Comparison of ENCODE assay signal across 9 cellular contexts in the genomic region with DNA sequence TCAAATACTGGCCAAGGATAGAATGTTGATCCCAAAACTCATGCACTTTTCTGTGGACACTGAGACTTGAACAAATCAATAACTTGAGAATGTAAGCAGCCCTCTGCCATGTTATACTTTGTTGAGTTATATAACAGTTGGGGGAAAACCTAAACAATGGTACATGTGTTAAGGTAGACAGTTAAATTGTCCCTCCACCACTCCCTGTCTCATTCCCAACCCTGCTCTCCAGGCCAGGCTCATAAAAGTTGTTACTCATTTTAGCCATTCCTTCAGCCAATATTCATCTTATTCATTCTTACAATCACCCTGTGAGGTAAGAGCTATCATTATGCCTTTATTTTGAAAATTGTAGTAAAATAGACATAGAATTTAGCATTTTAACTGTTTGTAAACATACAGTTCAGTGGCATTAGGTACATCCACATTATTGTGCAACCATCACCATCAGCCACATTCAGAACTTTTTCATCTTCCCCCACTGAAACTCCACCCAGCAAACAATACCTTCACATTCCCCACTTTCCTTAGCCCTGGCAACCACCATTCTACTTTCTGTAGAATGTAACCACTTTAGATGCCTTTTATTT. TPM values are rescaled to one million over a fixed set of nuclear protein-coding genes. Genes with fewer than 3 reads are reported as not detected.
DNase-seq lines count a peak whose midpoint lies in the region; TF ChIP-seq lines count a peak whose summit lies in the region.
"Had no signal": no experiment of that assay in that cellular context is flagged by ENCODE, and none has a peak within 500 bp of the region (broad histone marks: within the 10 kb centered on the region; RNA-seq: fewer than 3 reads in every experiment).

No MANE protein-coding gene starts in this region.

- no peak overlapping the region for H3K9ac ChIP-seq in neuronal stem cell (ENCODE audit: low read depth, low read length, poor library complexity)

- no peak overlapping the region for H3K23ac ChIP-seq in neuronal stem cell (ENCODE audit: low read depth, low read length, poor library complexity)

- no peak overlapping the region for H3K14ac ChIP-seq in neuronal stem cell (ENCODE audit: low read length)

- H2BK120ac ChIP-seq in neuronal stem cell (ENCODE audit: low read depth, low read length) = no peak overlapping the region

- TF ChIP-seq CTCF in AG04450 (IDR thresholded peaks at IDR 0.05; ENCODE audit: low read depth, low read length) (no peak), chondrocyte (IDR thresholded peaks at IDR 0.05) (no peak), neural crest cell (conservative IDR thresholded peaks at IDR 0.05) (no peak)

- H3K36me3 ChIP-seq in neuronal stem cell (replicated peaks in 1 of 2; ENCODE audit: control insufficient read depth in 2 of 2, insufficient read depth in 2 of 2, low read length in 2 of 2) = no peaks in the 10 kb centered on the region

- H3K9me3 ChIP-seq in AG04450 (ENCODE audit: control insufficient read depth, insufficient read depth, low read length) (no peaks in the 10 kb centered on the region), neuronal stem cell (replicated peaks in 1 of 2; ENCODE audit: control insufficient read depth in 2 of 2, insufficient read depth in 1 of 2, low read depth in 1 of 2, low read length in 2 of 2) (peaks cover 3 to 4% of the 10 kb centered on the region in 2 donors)

- no peak overlapping the region for H2BK5ac ChIP-seq in neuronal stem cell (ENCODE audit: low read length)

- H3K27ac Mint-ChIP-seq in chondrocyte (ENCODE audit: unreplicated experiment) (peak overlapping the region; percentile 99), neural crest cell (ENCODE audit: unreplicated experiment) (peak overlapping the region; percentile 46)

- H3K4ac ChIP-seq in neuronal stem cell (ENCODE audit: low read length) = no peak overlapping the region

- H3K36me3 Mint-ChIP-seq in chondrocyte (ENCODE audit: low read depth) (peaks cover 1% of the 10 kb centered on the region), neural crest cell (ENCODE audit: low read depth) (no peaks in the 10 kb centered on the region)

- H3K18ac ChIP-seq in neuronal stem cell (ENCODE audit: low read length) = no peak overlapping the region

- no peaks in the 10 kb centered on the region for H3K27me3 Mint-ChIP-seq in chondrocyte (ENCODE audit: low read depth)
- no peaks in the 10 kb centered on the region for H3K27me3 Mint-ChIP-seq in neural crest cell (ENCODE audit: low read depth)

- no peak overlapping the region for H3K4me3 ChIP-seq in AG04450 (ENCODE audit: low read depth, low read length)
- H3K4me3 ChIP-seq in neuronal stem cell (ENCODE audit: low read length in 2 of 2) = no peak overlapping the region

- CTCF ChIA-PET in AG04450 (lab: Charles Lee) = interaction anchor here (1.1 to 1.3 kb wide), 4 partner anchors 30 to 305 kb away, joined by 3 to 6 read pairs (median 3); a partner anchor contains a TSS

- H2AFZ ChIP-seq in neuronal stem cell (ENCODE audit: low read length) = no peak overlapping the region

- H3K4me1 Mint-ChIP-seq in chondrocyte (ENCODE audit: low read depth) = peaks cover 57% of the 10 kb centered on the region
- peaks cover 15% of the 10 kb centered on the region for H3K4me1 Mint-ChIP-seq in neural crest cell

- H3K4me3 Mint-ChIP-seq in chondrocyte (ENCODE audit: unreplicated experiment) (peak overlapping the region; percentile 42), neural crest cell (no peak overlapping the region)

- DNase-seq in AG04450 (ENCODE audit: low read depth, low spot score) (no peak), M059J (ENCODE audit: low read depth) (peak; percentile 95), chondrocyte (ENCODE audit: low spot score) (no peak), neural crest cell (ENCODE audit: low read depth, low spot score) (no peak), NCI-H82 treated with DMSO at 0.1 percent for 48 hours (lab: John Stamatoyannopoulos, UW; ENCODE audit: unreplicated experiment) (no peak), CD1c-positive myeloid dendritic cell (ENCODE audit: extremely low spot score) (no peak), NOMO-1 treated with dmso at 0.1 percent for 144 hours (lab: John Stamatoyannopoulos, UW; ENCODE audit: unreplicated experiment) (no peak), neuronal stem cell (ENCODE audit: low spot score) (no peak)
- DNase-seq: effector CD4-positive, alpha-beta T cell had no signal

- H3K27ac ChIP-seq in AG04450 (ENCODE audit: low read depth, low read length) (peak overlapping the region; percentile 100), neuronal stem cell (replicated peaks; ENCODE audit: low read length) (no peak overlapping the region)

- no peak overlapping the region for H4K91ac ChIP-seq in neuronal stem cell (ENCODE audit: low read depth, low read length, poor library complexity)

- no peak overlapping the region for H2AK5ac ChIP-seq in neuronal stem cell (ENCODE audit: low read depth, low read length)

- POLR2A ChIA-PET in AG04450 (lab: Yijun Ruan, JAX) = interaction anchor here (1.3 to 2.7 kb wide), 10 partner anchors 8 to 56 kb away, joined by 4 to 49 read pairs (median 9); a partner anchor contains a TSS

- H2BK12ac ChIP-seq in neuronal stem cell (ENCODE audit: low read length) = no peak overlapping the region

- H2BK15ac ChIP-seq in neuronal stem cell (ENCODE audit: low read length) = no peak overlapping the region

- no peak overlapping the region for H3K4me2 ChIP-seq in neuronal stem cell (ENCODE audit: insufficient read depth, low read length, poor library complexity, severe bottlenecking)

- H3K27me3 ChIP-seq in AG04450 (ENCODE audit: control insufficient read depth, insufficient read depth, low read length) = no peaks in the 10 kb centered on the region
- H3K27me3 ChIP-seq in neuronal stem cell (ENCODE audit: control insufficient read depth in 3 of 3, insufficient read depth in 3 of 3, low read depth in 1 of 3, low read length in 3 of 3) = no peaks in the 10 kb centered on the region

- peaks cover 0 to 4% of the 10 kb centered on the region in 2 donors for H3K4me1 ChIP-seq in neuronal stem cell (ENCODE audit: control insufficient read depth in 2 of 2, insufficient read depth in 1 of 2, low read depth in 1 of 2, low read length in 2 of 2)

- no peaks in the 10 kb centered on the region for H3K79me1 ChIP-seq in neuronal stem cell (ENCODE audit: low read depth, low read length)

- H3K9me3 Mint-ChIP-seq in chondrocyte (ENCODE audit: low read depth) = peaks cover 3% of the 10 kb centered on the region
- H3K9me3 Mint-ChIP-seq in neural crest cell = peaks cover 4% of the 10 kb centered on the region

- H4K8ac ChIP-seq in neuronal stem cell (ENCODE audit: low read depth, low read length) = no peak overlapping the region

RNA-seq across cellular contexts. Expression of a gene that starts 38.2 kb away (rescaled TPM):
- 85.2 and 98.7 TPM in 2 replicates for polyA plus RNA-seq in AG04450 (2011; rRNA removed)
- polyA minus RNA-seq in AG04450 (2011; rRNA and poly(A)+ RNA removed) = 59.6 and 80.4 TPM in 2 replicates
- 348 and 388 TPM in 2 replicates for total RNA-seq in M059J (2014; rRNA removed; shearing (Covaris generic))
- total RNA-seq in chondrocyte (332 to 354 TPM (median 333 TPM) in 3 replicates), neural crest cell (4.8 and 6.3 TPM in 2 replicates)
- polyA plus RNA-seq in neuronal stem cell (2013, experiment 1 of 2) = 11.0 TPM
- 10.9 TPM for polyA plus RNA-seq in neuronal stem cell (2013, experiment 2 of 2)

RNA-seq across cellular contexts. Expression of a gene that starts 40.0 kb away (rescaled TPM):
- polyA plus RNA-seq in AG04450 (2011; rRNA removed) = 155 and 156 TPM in 2 replicates
- 96.0 and 99.8 TPM in 2 replicates for polyA minus RNA-seq in AG04450 (2011; rRNA and poly(A)+ RNA removed)
- total RNA-seq in M059J (2014; rRNA removed; shearing (Covaris generic)) = 194 and 244 TPM in 2 replicates
- total RNA-seq in chondrocyte = 66.8 to 72.7 TPM (median 69.1 TPM) in 3 replicates
- total RNA-seq in neural crest cell = 100 and 106 TPM in 2 replicates
- polyA plus RNA-seq in neuronal stem cell (2013, experiment 1 of 2) = 107 TPM
- 102 TPM for polyA plus RNA-seq in neuronal stem cell (2013, experiment 2 of 2)

Comparison
In these comparisons a context has a peak if more than half of its experiments do, and no peak if none do; other contexts are left out.
1. RNA of a gene that starts 38.2 kb away (total RNA-seq): 348 to 388 TPM in M059J and 332 to 354 TPM in chondrocyte; 4.8 to 6.3 TPM in neural crest cell; every median in the first group is over 10 times any median in the second.